8 cellular contexts compared by ENCODE assay signal in genomic region chr1:6624712-6625578, GRCh38. TPM values are rescaled to one million over a fixed set of nuclear protein-coding genes. Genes with fewer than 3 reads are reported as not detected.
DNase-seq lines count a peak whose midpoint lies in the region; ATAC-seq and TF ChIP-seq lines count a peak whose summit lies in the region.

Gene THAP3 (plus strand): TSS chr1:6624868. CDS start chr1:6625219, 351 bp downstream.

- H3K4me3 ChIP-seq in neural cell (ENCODE audit: low read length) (peak within 1 kb of the TSS; percentile 94), stomach (peak within 1 kb of the TSS; percentile 75 to 93 (median 89))

- H3K27me3 ChIP-seq in neural cell (ENCODE audit: insufficient read depth, low read depth, low read length) (no peaks in the 10 kb centered on the region), stomach (no peaks in the 10 kb centered on the region)

- peaks cover 12 to 35% (median 27%) of the 10 kb centered on the region in 4 donors for H3K4me1 ChIP-seq in stomach

- CTCF ChIA-PET in RWPE1 (lab: Yijun Ruan, JAX), result interaction anchor here (0.6 to 1.3 kb wide), 4 partner anchors 10 to 1153 kb away, joined by 3 to 4 read pairs (median 4); no protein-coding TSS in a partner anchor

- intact Hi-C loops in stomach (cut with DNase I; ENCODE audit: low total_unique reads), result no loop called here

- H3K9me3 ChIP-seq in neural cell (ENCODE audit: low read length), result no peaks in the 10 kb centered on the region
- no peaks in the 10 kb centered on the region for H3K9me3 ChIP-seq in stomach

- peak within 1 kb of the TSS; percentile 86 for H3K27ac ChIP-seq in RWPE1
- peak within 1 kb of the TSS; percentile 48 for H3K27ac ChIP-seq in neural cell (ENCODE audit: low read length)
- H3K27ac ChIP-seq in stomach, result peak within 1 kb of the TSS; percentile 88 to 95 (median 92)

- peak within 1 kb of the TSS; percentile 59 for H3K4me2 ChIP-seq in neural cell (ENCODE audit: low read length)

- TF ChIP-seq RAD21 in Ishikawa (IDR thresholded peaks at IDR 0.05; ENCODE audit: low read depth) (no peak), neural cell (conservative IDR thresholded peaks at IDR 0.05) (peak; percentile 32)

- 0 to 4% (median 1%) methylated on average over 19 to 73 of the region's 73 CpGs for WGBS in stomach, 5 donors

- TF ChIP-seq CTCF in RWPE1 (conservative IDR thresholded peaks at IDR 0.05; ENCODE audit: low read depth) (no peak), neural cell (IDR thresholded peaks at IDR 0.05; ENCODE audit: poor library complexity, severe bottlenecking) (peak; percentile 66), stomach (IDR thresholded peaks at IDR 0.05) (no peak)

- peak within 1 kb of the TSS; percentile 83 for H3K9ac ChIP-seq in neural cell (ENCODE audit: low read length)

- no peak for TF ChIP-seq EP300 in Ishikawa (IDR thresholded peaks at IDR 0.05; ENCODE audit: borderline replicate concordance)
- TF ChIP-seq EP300 in neural cell (conservative IDR thresholded peaks at IDR 0.05; ENCODE audit: poor library complexity, severe bottlenecking), result no peak
- TF ChIP-seq EP300 in stomach (IDR thresholded peaks at IDR 0.05), result no peak

- DNase-seq in DMS53 treated with DMSO at 0.1 percent for 48 hours (lab: John Stamatoyannopoulos, UW; ENCODE audit: unreplicated experiment), result peak; percentile 69
- peak; percentile 84 for DNase-seq in RWPE1 (ENCODE audit: low spot score)
- DNase-seq in activated effector memory CD4-positive, alpha-beta T cell treated with Interleukin-2 at 50 U/mL for 16 hours, result peak; percentile 87
- peak; percentile 74 for DNase-seq in fibroblast of the conjunctiva (ENCODE audit: low read depth)
- peak; percentile 87 for DNase-seq in stomach

- POLR2A ChIA-PET in RWPE1 (lab: Yijun Ruan, JAX; ENCODE audit: low non-redundant PET), result no interaction called here

- TF ChIP-seq POLR2A in stomach (IDR thresholded peaks at IDR 0.05), result peak in 1 of 4 donors; percentile 11

- ATAC-seq in GM21526 (IDR thresholded peaks at IDR 0.05; ENCODE audit: low FRiP score, unreplicated experiment), result peak; percentile 63

- peaks cover 17% of the 10 kb centered on the region for H3K79me2 ChIP-seq in neural cell (replicated peaks; ENCODE audit: insufficient read depth, low read length)

- no peaks in the 10 kb centered on the region for H4K20me1 ChIP-seq in neural cell (ENCODE audit: insufficient read depth)

- no peaks in the 10 kb centered on the region for H3F3A ChIP-seq in neural cell (ENCODE audit: insufficient read depth, low read length, poor library complexity, severe bottlenecking)

- peak within 1 kb of the TSS; percentile 45 for H2AFZ ChIP-seq in neural cell (ENCODE audit: low read depth, low read length)

- no peaks in the 10 kb centered on the region for H3K9me2 ChIP-seq in neural cell (ENCODE audit: insufficient read depth, low read length)

- H3K36me3 ChIP-seq in neural cell (ENCODE audit: insufficient read depth, low read length), result no peaks in the 10 kb centered on the region
- peaks cover 50 to 73% (median 62%) of the 10 kb centered on the region in 4 donors for H3K36me3 ChIP-seq in stomach

TF ChIP-seq in Ishikawa, 13 proteins besides CTCF, POLR2A, EP300 and RAD21:
- peak; percentile 53; the same call in 1 of the 2 replicates for TF ChIP-seq TAF1 (IDR thresholded peaks at IDR 0.05; ENCODE audit: low read depth)
- TF ChIP-seq TCF12 (IDR thresholded peaks at IDR 0.05; ENCODE audit: low read depth), result 0 out of 2 replicates have a peak, but pooled peaks have one; percentile 2
- no peak for TF ChIP-seq CREB1 (IDR thresholded peaks at IDR 0.05; ENCODE audit: low read depth)
- TF ChIP-seq YY1 (IDR thresholded peaks at IDR 0.05; ENCODE audit: low read depth), result peak; percentile 97
- peak; percentile 65 for TF ChIP-seq NFIC (IDR thresholded peaks at IDR 0.05)
- no peak for TF ChIP-seq EGR1 (IDR thresholded peaks at IDR 0.05)
- 0 out of 2 replicates have a peak, but pooled peaks have one; percentile 11 for TF ChIP-seq USF1 (IDR thresholded peaks at IDR 0.05)
- TF ChIP-seq MAX (IDR thresholded peaks at IDR 0.05), result peak; percentile 34
- TF ChIP-seq TEAD4 (IDR thresholded peaks at IDR 0.05), result no peak
- TF ChIP-seq FOXM1 (IDR thresholded peaks at IDR 0.05; ENCODE audit: borderline replicate concordance, low read depth), result no peak
- peak; percentile 50 for TF ChIP-seq ZBTB7A (IDR thresholded peaks at IDR 0.05; ENCODE audit: low read depth)

TF ChIP-seq in neural cell, 6 proteins besides CTCF, POLR2A, EP300 and RAD21:
- TF ChIP-seq EZH2 (IDR thresholded peaks at IDR 0.05; ENCODE audit: borderline replicate concordance, insufficient read depth, low read length, poor library complexity, severe bottlenecking) (no peak), POLR2AphosphoS5 (IDR thresholded peaks at IDR 0.05) (peak; percentile 79), SMC3 (conservative IDR thresholded peaks at IDR 0.05; ENCODE audit: poor library complexity) (peak; percentile 47), REST (IDR thresholded peaks at IDR 0.05; ENCODE audit: borderline replicate concordance) (no peak), MXI1 (conservative IDR thresholded peaks at IDR 0.05; ENCODE audit: poor library complexity, severe bottlenecking) (peak; percentile 72), TAF1 (IDR thresholded peaks at IDR 0.05; ENCODE audit: low read depth) (no peak)

RNA-seq across cellular contexts. Expression of gene THAP3, which starts in this region (rescaled TPM):
- 51.5 and 67.0 TPM in 2 replicates for polyA plus RNA-seq in neural cell
- polyA minus RNA-seq in neural cell, result 35.1 and 36.1 TPM in 2 replicates
- 100 to 1,000 TPM in 1 of 5 donors, 10 to 100 TPM in 2, 1 to 10 TPM in 2; 5.8 to 116 (median 10.4) TPM for total RNA-seq in stomach
- polyA plus RNA-seq in stomach, result 10 to 100 TPM; 17.9 to 27.6 (median 26.6) TPM

Comparison
In these comparisons a context has a peak if more than half of its experiments do, and no peak if none do; other contexts are left out.
1. Peak in every context shown above with its lines: DNase-seq, ATAC-seq, H3K4me3 ChIP-seq and H3K27ac ChIP-seq.